ENCODE assay signal across 15 cellular contexts in the genomic region with DNA sequence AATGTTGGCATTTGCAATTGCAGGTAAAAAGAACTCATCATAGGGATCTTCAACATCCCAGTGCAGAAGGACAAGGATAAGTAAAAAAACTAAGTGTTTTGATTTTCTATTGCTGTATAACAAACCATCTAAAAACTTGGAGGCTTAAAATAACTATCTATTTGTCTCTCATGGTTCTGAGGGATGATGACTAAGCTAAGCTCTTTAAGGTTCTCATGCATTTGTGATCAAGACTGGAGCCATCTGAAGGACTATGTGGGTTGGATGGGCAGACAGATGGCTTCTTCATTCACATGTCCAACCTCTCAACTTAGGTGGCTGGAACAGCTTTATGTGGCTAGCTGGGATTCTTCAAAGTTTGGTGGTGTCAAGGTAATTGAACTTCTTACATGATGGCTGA. TPM values are rescaled to one million over a fixed set of nuclear protein-coding genes. Genes with fewer than 3 reads are reported as not detected.
DNase-seq lines count a peak whose midpoint lies in the region; ATAC-seq, FAIRE-seq and TF ChIP-seq lines count a peak whose summit lies in the region.
"Had no signal": no experiment of that assay in that cellular context is flagged by ENCODE, and none has a peak within 500 bp of the region (broad histone marks: within the 10 kb centered on the region; RNA-seq: fewer than 3 reads in every experiment).

No MANE protein-coding gene starts in this region.

- peaks cover 28% of the 10 kb centered on the region for H3K4me1 Mint-ChIP-seq in activated CD8-positive, alpha-beta T cell treated with anti-CD3 and anti-CD28 coated beads, Interleukin-2, amount 10 ng/mL, durations not matched to agents 7 days and 5 days (ENCODE audit: low read depth)
- peaks cover 21 to 61% (median 47%) of the 10 kb centered on the region in 7 donors for H3K4me1 Mint-ChIP-seq in naive thymus-derived CD4-positive, alpha-beta T cell
- no peaks in the 10 kb centered on the region for H3K4me1 Mint-ChIP-seq in type B pancreatic cell (ENCODE audit: unreplicated experiment)

- no peaks in the 10 kb centered on the region for H3K27me3 ChIP-seq in naive thymus-derived CD4-positive, alpha-beta T cell (ENCODE audit: control insufficient read depth in 2 of 2, insufficient read depth in 2 of 2, low read length in 2 of 2)
- H3K27me3 ChIP-seq: esophagus squamous epithelium, testis had no signal

- DNase-seq in NCI-H82 (lab: John Stamatoyannopoulos, UW), result peak; percentile 8
- DNase-seq in NCI-H82 treated with DMSO at 0.1 percent for 48 hours (lab: John Stamatoyannopoulos, UW; ENCODE audit: unreplicated experiment), result no peak
- DNase-seq in GM18507 (ENCODE audit: extremely low spot score, insufficient read length, low read depth), result no peak
- DNase-seq in activated CD8-positive, alpha-beta T cell treated with anti-CD3 and anti-CD28 coated beads, Interleukin-2, amount 10 ng/mL, durations not matched to agents 7 days and 5 days, result no peak
- DNase-seq in naive thymus-derived CD4-positive, alpha-beta T cell, result no peak
- no peak for DNase-seq in type B pancreatic cell (ENCODE audit: extremely low spot score, unreplicated experiment)
- no peak for DNase-seq in cerebellar nuclear complex (lab: John Stamatoyannopoulos, UW)
- DNase-seq in NOMO-1 treated with DMSO at 0.1 percent for 48 hours (lab: John Stamatoyannopoulos, UW; ENCODE audit: unreplicated experiment), result no peak
- DNase-seq: 8988T, cortex of kidney, esophagus squamous epithelium, head of caudate nucleus, testis had no signal

- no peaks in the 10 kb centered on the region for H3K36me3 ChIP-seq in naive thymus-derived CD4-positive, alpha-beta T cell (ENCODE audit: control insufficient read depth in 2 of 3, insufficient read depth in 3 of 3, low read length in 3 of 3)
- H3K36me3 ChIP-seq: esophagus squamous epithelium had no signal

- H3K27ac Mint-ChIP-seq in activated CD8-positive, alpha-beta T cell treated with anti-CD3 and anti-CD28 coated beads, Interleukin-2, amount 10 ng/mL, durations not matched to agents 7 days and 5 days, result peak overlapping the region; percentile 56
- H3K27ac Mint-ChIP-seq in naive thymus-derived CD4-positive, alpha-beta T cell, result peak overlapping the region; percentile 55 to 96 (median 92)
- no peak overlapping the region for H3K27ac Mint-ChIP-seq in type B pancreatic cell

- H3K4me3 Mint-ChIP-seq in activated CD8-positive, alpha-beta T cell treated with anti-CD3 and anti-CD28 coated beads, Interleukin-2, amount 10 ng/mL, durations not matched to agents 7 days and 5 days, result no peak overlapping the region
- H3K4me3 Mint-ChIP-seq in naive thymus-derived CD4-positive, alpha-beta T cell, result peak overlapping the region in 9 of 10 donors; percentile 22 to 68 (median 51)
- no peak overlapping the region for H3K4me3 Mint-ChIP-seq in type B pancreatic cell
- H3K4me3 Mint-ChIP-seq: CD14-positive monocyte had no signal

- no peaks in the 10 kb centered on the region for H3K9me3 Mint-ChIP-seq in activated CD8-positive, alpha-beta T cell treated with anti-CD3 and anti-CD28 coated beads, Interleukin-2, amount 10 ng/mL, durations not matched to agents 7 days and 5 days (ENCODE audit: insufficient read depth)
- H3K9me3 Mint-ChIP-seq in naive thymus-derived CD4-positive, alpha-beta T cell, result peaks cover 0 to 2% (median 0%) of the 10 kb centered on the region in 11 donors
- no peaks in the 10 kb centered on the region for H3K9me3 Mint-ChIP-seq in type B pancreatic cell

- peak; percentile 42 for ATAC-seq in activated CD8-positive, alpha-beta T cell treated with anti-CD3 and anti-CD28 coated beads, Interleukin-2, amount 10 ng/mL, durations not matched to agents 7 days and 5 days
- ATAC-seq in naive thymus-derived CD4-positive, alpha-beta T cell, result peak; percentile 25

- H3K4me3 ChIP-seq in naive thymus-derived CD4-positive, alpha-beta T cell (ENCODE audit: low read length), result no peak overlapping the region
- H3K4me3 ChIP-seq: esophagus squamous epithelium, testis had no signal

- peaks cover 2% of the 10 kb centered on the region for H3K36me3 Mint-ChIP-seq in activated CD8-positive, alpha-beta T cell treated with anti-CD3 and anti-CD28 coated beads, Interleukin-2, amount 10 ng/mL, durations not matched to agents 7 days and 5 days (ENCODE audit: low read depth)
- H3K36me3 Mint-ChIP-seq in naive thymus-derived CD4-positive, alpha-beta T cell, result peaks cover 0 to 8% (median 0%) of the 10 kb centered on the region in 5 donors
- no peaks in the 10 kb centered on the region for H3K36me3 Mint-ChIP-seq in type B pancreatic cell
- H3K36me3 Mint-ChIP-seq: CD14-positive monocyte had no signal

- H3K4me1 ChIP-seq in naive thymus-derived CD4-positive, alpha-beta T cell (ENCODE audit: control insufficient read depth in 2 of 2, insufficient read depth in 2 of 2, low read length in 2 of 2), result peaks cover 16 to 20% of the 10 kb centered on the region in 2 donors
- H3K4me1 ChIP-seq: esophagus squamous epithelium, testis had no signal

- no peaks in the 10 kb centered on the region for H3K9me3 ChIP-seq in naive thymus-derived CD4-positive, alpha-beta T cell (ENCODE audit: control insufficient read depth in 2 of 3, low read length in 3 of 3)
- H3K9me3 ChIP-seq: esophagus squamous epithelium, testis had no signal

- H3K27ac ChIP-seq in naive thymus-derived CD4-positive, alpha-beta T cell (ENCODE audit: low read depth, low read length), result peak overlapping the region; percentile 54
- H3K27ac ChIP-seq: esophagus squamous epithelium, testis had no signal

- no peaks in the 10 kb centered on the region for H3K27me3 Mint-ChIP-seq in activated CD8-positive, alpha-beta T cell treated with anti-CD3 and anti-CD28 coated beads, Interleukin-2, amount 10 ng/mL, durations not matched to agents 7 days and 5 days (ENCODE audit: low read depth)
- H3K27me3 Mint-ChIP-seq in naive thymus-derived CD4-positive, alpha-beta T cell, result no peaks in the 10 kb centered on the region
- H3K27me3 Mint-ChIP-seq in type B pancreatic cell, result no peaks in the 10 kb centered on the region

- POLR2A ChIA-PET in activated CD8-positive, alpha-beta T cell treated with anti-CD3 and anti-CD28 coated beads, Interleukin-2, amount 10 ng/mL, durations not matched to agents 7 days and 5 days (lab: Charles Lee), result interaction anchor here (1.0 to 1.2 kb wide), 3 partner anchors 46 to 79 kb away, joined by 3 to 5 read pairs (median 3); no protein-coding TSS in a partner anchor
- POLR2A ChIA-PET in naive thymus-derived CD4-positive, alpha-beta T cell (lab: Charles Lee), result interaction anchor here (0.8 to 2.8 kb wide), 8 partner anchors 9 to 115 kb away, joined by 3 to 20 read pairs (median 4); a partner anchor contains a TSS

- intact Hi-C loops in naive thymus-derived CD4-positive, alpha-beta T cell (cut with micrococcal nuclease), result loop anchor here in 1 of 2 donors (1.0 kb wide), 2 partner anchors 14 to 77 kb away; no protein-coding TSS in a partner anchor

- peak; percentile 18 for FAIRE-seq in GM18507 (lab: Jason Lieb, UNC)
- FAIRE-seq: islet of Langerhans had no signal

- CTCF ChIA-PET in activated CD8-positive, alpha-beta T cell treated with anti-CD3 and anti-CD28 coated beads, Interleukin-2, amount 10 ng/mL, durations not matched to agents 7 days and 5 days (lab: Charles Lee), result interaction anchor here (1.0 to 2.6 kb wide), 14 partner anchors 18 to 111 kb away, joined by 3 to 17 read pairs (median 4); a partner anchor contains a TSS
- CTCF ChIA-PET in naive thymus-derived CD4-positive, alpha-beta T cell (lab: Charles Lee), result interaction anchor here (0.6 to 2.2 kb wide), 7 partner anchors 24 to 907 kb away, joined by 3 to 14 read pairs (median 6); no protein-coding TSS in a partner anchor

- no peak for TF ChIP-seq CTCF in type B pancreatic cell (conservative IDR thresholded peaks at IDR 0.05)

RNA-seq across cellular contexts. Expression of a gene that starts 51.5 kb away (rescaled TPM):
- total RNA-seq in activated CD8-positive, alpha-beta T cell treated with anti-CD3 and anti-CD28 coated beads, Interleukin-2, amount 10 ng/mL, durations not matched to agents 7 days and 5 days, result 100 to 1,000 TPM; 816 to 821 TPM
- total RNA-seq in naive thymus-derived CD4-positive, alpha-beta T cell, result 1,000 to 10,000 TPM in 4 of 5 experiments, 100 to 1,000 TPM in 1; 764 to 1,693 (median 1,596) TPM
- polyA plus RNA-seq in naive thymus-derived CD4-positive, alpha-beta T cell, result 1,000 to 10,000 TPM; 3,012 to 3,358 TPM
- total RNA-seq in type B pancreatic cell (ENCODE audit: low replicate concordance), result 1,339 and 1,496 TPM in 2 replicates

Comparison
In these comparisons a context has a peak if more than half of its experiments do, and no peak if none do; other contexts are left out.
1. H3K4me3 Mint-ChIP-seq: peak in naive thymus-derived CD4-positive, alpha-beta T cell (9 of 10); none in activated CD8-positive, alpha-beta T cell treated with anti-CD3 and anti-CD28 coated beads, Interleukin-2, amount 10 ng/mL, durations not matched to agents 7 days and 5 days (single experiment) and type B pancreatic cell (single experiment).